Comparison of ENCODE assay signal across 5 cellular contexts in the genomic region with DNA sequence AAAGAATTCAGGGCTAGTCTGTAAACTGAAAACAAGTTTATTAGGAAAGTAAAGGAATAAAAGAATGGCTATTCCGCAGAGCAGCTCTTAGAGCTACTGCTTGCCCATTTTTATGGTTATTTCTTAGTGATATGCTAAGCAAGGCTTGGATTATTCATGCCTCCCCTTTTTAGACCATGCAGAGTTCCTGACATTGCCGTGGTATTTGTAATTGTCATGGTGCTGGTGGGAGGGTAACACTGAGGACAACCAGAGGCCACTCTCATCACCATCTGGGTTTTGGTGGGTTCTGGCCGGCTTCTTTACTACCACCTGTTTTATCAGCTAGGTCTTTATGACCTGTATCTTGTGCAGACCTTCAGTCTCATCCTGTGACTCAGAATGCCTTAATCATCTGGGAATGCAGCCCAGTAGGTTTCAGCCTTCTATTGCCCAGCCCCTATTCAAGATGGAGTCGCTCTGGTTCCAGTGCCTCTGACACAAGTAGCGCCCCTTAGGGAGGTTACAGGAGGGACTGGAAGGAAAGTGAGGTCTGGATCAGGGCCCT. TPM values are rescaled to one million over a fixed set of nuclear protein-coding genes. Genes with fewer than 3 reads are reported as not detected.
"Had no signal": no experiment of that assay in that cellular context is flagged by ENCODE, and none has a peak within 500 bp of the region (broad histone marks: within the 10 kb centered on the region; RNA-seq: fewer than 3 reads in every experiment).

No MANE protein-coding gene starts in this region.

RNA-seq across cellular contexts. Expression of gene XG, which starts 3.4 kb away (rescaled TPM):
- total RNA-seq: activated CD8-positive, alpha-beta T cell treated with anti-CD3 and anti-CD28 coated beads for 36 hours; activated naive CD8-positive, alpha-beta T cell treated with anti-CD3 and anti-CD28 coated beads for 36 hours; activated T-cell treated with anti-CD3 and anti-CD28 coated beads, Interleukin-2, amount 50 U/mL, for 72 hours; activated T-helper 2 cell treated with anti-CD3 and anti-CD28 coated beads, Interferon-gamma antibody, Interleukin-2, Interleukin-4, amounts not matched to agents 10 μg/mL and 5 μg/mL and 100 μg/mL, durations not matched to agents 14 hours and 24 hours and 36 hours; T-helper 2 cell treated with Interferon-gamma antibody and Interleukin-4, amounts not matched to agents 100 ng/mL and 5 ng/mL, for 36 hours had no signal
